Comparison of ENCODE assay signal across 1 cellular context in the genomic region with DNA sequence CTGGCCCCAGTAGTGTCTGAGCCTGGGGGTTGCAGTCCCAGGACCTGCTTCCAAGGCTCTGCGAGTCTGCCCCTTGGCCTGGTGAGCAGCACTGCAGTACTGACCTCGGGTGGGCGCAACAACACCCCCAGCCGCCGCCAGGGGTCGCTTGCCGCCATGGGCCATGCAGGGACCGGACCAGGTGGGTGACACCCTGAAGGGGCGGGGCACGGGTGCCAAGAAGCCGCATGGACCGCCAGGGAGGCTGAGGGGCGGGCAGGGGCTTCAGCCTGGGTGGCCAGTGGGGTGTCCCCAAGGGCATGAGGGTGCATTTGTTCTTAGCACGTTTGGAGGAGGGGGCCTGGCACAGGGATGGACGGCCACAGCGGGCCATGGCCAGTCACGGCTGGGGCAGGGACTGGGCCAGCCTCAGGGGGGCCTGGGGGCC.
TF ChIP-seq lines count a peak whose summit lies in the region.

No MANE protein-coding gene starts in this region.

TF ChIP-seq in HEK293, 187 proteins besides CTCF, POLR2A, EP300 and RAD21 (continued from another document):
- TF ChIP-seq, protein P1, sequence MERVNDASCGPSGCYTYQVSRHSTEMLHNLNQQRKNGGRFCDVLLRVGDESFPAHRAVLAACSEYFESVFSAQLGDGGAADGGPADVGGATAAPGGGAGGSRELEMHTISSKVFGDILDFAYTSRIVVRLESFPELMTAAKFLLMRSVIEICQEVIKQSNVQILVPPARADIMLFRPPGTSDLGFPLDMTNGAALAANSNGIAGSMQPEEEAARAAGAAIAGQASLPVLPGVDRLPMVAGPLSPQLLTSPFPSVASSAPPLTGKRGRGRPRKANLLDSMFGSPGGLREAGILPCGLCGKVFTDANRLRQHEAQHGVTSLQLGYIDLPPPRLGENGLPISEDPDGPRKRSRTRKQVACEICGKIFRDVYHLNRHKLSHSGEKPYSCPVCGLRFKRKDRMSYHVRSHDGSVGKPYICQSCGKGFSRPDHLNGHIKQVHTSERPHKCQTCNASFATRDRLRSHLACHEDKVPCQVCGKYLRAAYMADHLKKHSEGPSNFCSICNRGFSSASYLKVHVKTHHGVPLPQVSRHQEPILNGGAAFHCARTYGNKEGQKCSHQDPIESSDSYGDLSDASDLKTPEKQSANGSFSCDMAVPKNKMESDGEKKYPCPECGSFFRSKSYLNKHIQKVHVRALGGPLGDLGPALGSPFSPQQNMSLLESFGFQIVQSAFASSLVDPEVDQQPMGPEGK (tag by site-specific recombination; IDR thresholded peaks at IDR 0.05): peak; percentile 49
- TF ChIP-seq ZFHX2 (tag by site-specific recombination; conservative IDR thresholded peaks at IDR 0.05) (peak; percentile 30; the same call in 1 of the 2 replicates), ZFP37 (tag by site-specific recombination; IDR thresholded peaks at IDR 0.05) (peak; percentile 44; the same call in 1 of the 2 replicates), ZNF2 (tag by site-specific recombination; IDR thresholded peaks at IDR 0.05) (peak; percentile 95; the same call in 1 of the 2 replicates), ZNF654 (tag by site-specific recombination; IDR thresholded peaks at IDR 0.05; ENCODE audit: low read depth) (0 out of 2 replicates have a peak, but pooled peaks have one; percentile 20), SP7 (tag by site-specific recombination; IDR thresholded peaks at IDR 0.05) (0 out of 2 replicates have a peak, but pooled peaks have one; percentile 11), IKZF3 (tag by site-specific recombination; IDR thresholded peaks at IDR 0.05) (no peak), SP2 (tag by site-specific recombination; IDR thresholded peaks at IDR 0.05) (peak; percentile 34), ZBTB17 (tag by site-specific recombination; IDR thresholded peaks at IDR 0.05) (no peak), SCRT1 (tag by site-specific recombination; IDR thresholded peaks at IDR 0.05; ENCODE audit: borderline replicate concordance) (no peak), KLF9 (tag by site-specific recombination; IDR thresholded peaks at IDR 0.05; ENCODE audit: low read depth) (peak; percentile 60), ZBTB48 (tag by site-specific recombination; IDR thresholded peaks at IDR 0.05) (peak; percentile 48; the same call in 1 of the 2 replicates), KLF8 (tag by site-specific recombination; IDR thresholded peaks at IDR 0.05) (peak; percentile 35; the same call in 1 of the 2 replicates), EGR2 (tag by site-specific recombination; IDR thresholded peaks at IDR 0.05; ENCODE audit: low read depth) (peak; percentile 26; the same call in 1 of the 2 replicates), ZNF335 (tag by site-specific recombination; conservative IDR thresholded peaks at IDR 0.05) (peak; percentile 69), ZNF133 (tag by site-specific recombination; IDR thresholded peaks at IDR 0.05) (no peak)
- TF ChIP-seq, protein P2, sequence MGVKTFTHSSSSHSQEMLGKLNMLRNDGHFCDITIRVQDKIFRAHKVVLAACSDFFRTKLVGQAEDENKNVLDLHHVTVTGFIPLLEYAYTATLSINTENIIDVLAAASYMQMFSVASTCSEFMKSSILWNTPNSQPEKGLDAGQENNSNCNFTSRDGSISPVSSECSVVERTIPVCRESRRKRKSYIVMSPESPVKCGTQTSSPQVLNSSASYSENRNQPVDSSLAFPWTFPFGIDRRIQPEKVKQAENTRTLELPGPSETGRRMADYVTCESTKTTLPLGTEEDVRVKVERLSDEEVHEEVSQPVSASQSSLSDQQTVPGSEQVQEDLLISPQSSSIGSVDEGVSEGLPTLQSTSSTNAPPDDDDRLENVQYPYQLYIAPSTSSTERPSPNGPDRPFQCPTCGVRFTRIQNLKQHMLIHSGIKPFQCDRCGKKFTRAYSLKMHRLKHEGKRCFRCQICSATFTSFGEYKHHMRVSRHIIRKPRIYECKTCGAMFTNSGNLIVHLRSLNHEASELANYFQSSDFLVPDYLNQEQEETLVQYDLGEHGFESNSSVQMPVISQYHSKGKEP (tag by site-specific recombination; IDR thresholded peaks at IDR 0.05): 0 out of 2 replicates have a peak, but pooled peaks have one; percentile 19
- TF ChIP-seq, protein P3, sequence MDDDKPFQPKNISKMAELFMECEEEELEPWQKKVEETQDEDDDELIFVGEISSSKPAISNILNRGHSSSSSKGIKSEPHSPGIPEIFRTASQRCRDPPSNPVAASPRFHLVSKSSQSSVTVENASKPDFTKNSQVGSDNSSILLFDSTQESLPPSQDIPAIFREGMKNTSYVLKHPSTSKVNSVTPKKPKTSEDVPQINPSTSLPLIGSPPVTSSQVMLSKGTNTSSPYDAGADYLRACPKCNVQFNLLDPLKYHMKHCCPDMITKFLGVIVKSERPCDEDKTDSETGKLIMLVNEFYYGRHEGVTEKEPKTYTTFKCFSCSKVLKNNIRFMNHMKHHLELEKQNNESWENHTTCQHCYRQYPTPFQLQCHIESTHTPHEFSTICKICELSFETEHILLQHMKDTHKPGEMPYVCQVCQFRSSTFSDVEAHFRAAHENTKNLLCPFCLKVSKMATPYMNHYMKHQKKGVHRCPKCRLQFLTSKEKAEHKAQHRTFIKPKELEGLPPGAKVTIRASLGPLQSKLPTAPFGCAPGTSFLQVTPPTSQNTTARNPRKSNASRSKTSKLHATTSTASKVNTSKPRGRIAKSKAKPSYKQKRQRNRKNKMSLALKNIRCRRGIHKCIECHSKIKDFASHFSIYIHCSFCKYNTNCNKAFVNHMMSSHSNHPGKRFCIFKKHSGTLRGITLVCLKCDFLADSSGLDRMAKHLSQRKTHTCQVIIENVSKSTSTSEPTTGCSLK (tag by site-specific recombination; IDR thresholded peaks at IDR 0.05): no peak
